ENCODE assay signal across 8 cellular contexts in the genomic region with DNA sequence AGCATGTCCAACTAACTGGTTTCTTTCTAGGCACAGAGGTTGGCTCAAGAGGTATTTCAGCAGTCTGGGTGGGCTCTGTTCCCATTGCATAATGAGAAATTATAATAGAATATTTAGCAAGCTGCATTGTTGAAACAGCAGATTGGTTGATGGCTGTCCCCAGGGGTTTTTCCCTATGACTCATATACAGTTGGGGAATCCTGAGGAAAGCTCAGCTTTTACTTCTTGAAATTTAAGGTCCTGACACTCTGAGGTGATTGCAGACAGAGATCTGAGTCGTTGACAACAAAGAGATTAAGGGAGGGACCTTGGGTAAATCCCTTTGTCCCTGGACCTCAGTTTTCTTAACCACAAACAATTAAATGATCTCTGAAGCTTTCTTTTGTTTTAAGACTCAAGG. TPM values are rescaled to one million over a fixed set of nuclear protein-coding genes. Genes with fewer than 3 reads are reported as not detected.
DNase-seq lines count a peak whose midpoint lies in the region; ATAC-seq and TF ChIP-seq lines count a peak whose summit lies in the region.
"Had no signal": no experiment of that assay in that cellular context is flagged by ENCODE, and none has a peak within 500 bp of the region (broad histone marks: within the 10 kb centered on the region; RNA-seq: fewer than 3 reads in every experiment).

No MANE protein-coding gene starts in this region.

- H4K8ac ChIP-seq in IMR-90 (ENCODE audit: low read depth in 2 of 2, low read length in 2 of 2): no peak overlapping the region

- intact Hi-C loops in IMR-90 (cut with micrococcal nuclease): loop anchor here (1.0 kb wide), 1 partner anchor 14 kb away; no protein-coding TSS in a partner anchor

- peak; percentile 35; the same call in 1 of the 2 replicates for ATAC-seq in IMR-90 (ENCODE audit: low read depth)
- ATAC-seq in naive thymus-derived CD8-positive, alpha-beta T cell: peak; percentile 42 to 66
- ATAC-seq in stimulated activated effector memory CD8-positive, alpha-beta T cell treated with anti-CD3 and anti-CD28 coated beads, Interleukin-12 subunit alpha, Interleukin-12 subunit beta, amount 100 ng/mL, for 72 hours: no peak

- no peak overlapping the region for H2BK20ac ChIP-seq in IMR-90 (ENCODE audit: low read depth, low read length)

- peak overlapping the region in 2 of 10 donors; percentile 11 to 12 for H3K27ac Mint-ChIP-seq in naive thymus-derived CD8-positive, alpha-beta T cell
- H3K27ac Mint-ChIP-seq in stimulated activated effector memory CD8-positive, alpha-beta T cell treated with anti-CD3 and anti-CD28 coated beads, Interleukin-12 subunit alpha, Interleukin-12 subunit beta, amount 100 ng/mL, for 72 hours: no peak overlapping the region

- peaks cover 9 to 23% (median 18%) of the 10 kb centered on the region in 4 donors for H3K4me1 Mint-ChIP-seq in naive thymus-derived CD8-positive, alpha-beta T cell
- H3K4me1 Mint-ChIP-seq in stimulated activated effector memory CD8-positive, alpha-beta T cell treated with anti-CD3 and anti-CD28 coated beads, Interleukin-12 subunit alpha, Interleukin-12 subunit beta, amount 100 ng/mL, for 72 hours: peaks cover 17% of the 10 kb centered on the region

- no peak overlapping the region for H3K4me2 ChIP-seq in IMR-90 (ENCODE audit: low read depth, low read length)

- no peak overlapping the region for H4K91ac ChIP-seq in IMR-90 (ENCODE audit: insufficient read depth, low read depth, low read length)

- H2BK5ac ChIP-seq in IMR-90 (ENCODE audit: low read depth, low read length, poor library complexity, severe bottlenecking): no peak overlapping the region

- CTCF ChIA-PET in IMR-90 (lab: Yijun Ruan, JAX): interaction anchor here (0.8 to 1.4 kb wide), 2 partner anchors 22 to 61 kb away, joined by 3 read pairs; no protein-coding TSS in a partner anchor

- dilution Hi-C loops in IMR-90 (cut with HindIII; ENCODE audit: low sequenced_read_pairs, unreplicated experiment): no loop called here

- H3K9me3 Mint-ChIP-seq in naive thymus-derived CD8-positive, alpha-beta T cell: peaks cover 0 to 6% (median 0%) of the 10 kb centered on the region in 9 donors
- H3K9me3 Mint-ChIP-seq in stimulated activated effector memory CD8-positive, alpha-beta T cell treated with anti-CD3 and anti-CD28 coated beads, Interleukin-12 subunit alpha, Interleukin-12 subunit beta, amount 100 ng/mL, for 72 hours: no peaks in the 10 kb centered on the region

- no peak overlapping the region for H4K5ac ChIP-seq in IMR-90 (ENCODE audit: low read depth, low read length)

- H3K27me3 ChIP-seq in IMR-90 (ENCODE audit: control insufficient read depth, insufficient read depth, low read length): peaks cover 12% of the 10 kb centered on the region
- H3K27me3 ChIP-seq: MG63 had no signal

- no peak for TF ChIP-seq RAD21 in IMR-90 (IDR thresholded peaks at IDR 0.05; ENCODE audit: low read length)

- H3K36me3 Mint-ChIP-seq in naive thymus-derived CD8-positive, alpha-beta T cell: peaks cover 0 to 4% (median 2%) of the 10 kb centered on the region in 3 donors
- no peaks in the 10 kb centered on the region for H3K36me3 Mint-ChIP-seq in stimulated activated effector memory CD8-positive, alpha-beta T cell treated with anti-CD3 and anti-CD28 coated beads, Interleukin-12 subunit alpha, Interleukin-12 subunit beta, amount 100 ng/mL, for 72 hours

- peaks cover 0 to 1% (median 0%) of the 10 kb centered on the region in 5 donors for H3K27me3 Mint-ChIP-seq in naive thymus-derived CD8-positive, alpha-beta T cell

- H2BK15ac ChIP-seq in IMR-90 (ENCODE audit: low read depth, low read length): no peak overlapping the region

- H2AK5ac ChIP-seq in IMR-90 (ENCODE audit: low read depth, low read length): no peak overlapping the region

- H3K4ac ChIP-seq in IMR-90 (ENCODE audit: low read depth, low read length): no peak overlapping the region

- no peak for TF ChIP-seq POLR2A in IMR-90 (IDR thresholded peaks at IDR 0.05; ENCODE audit: low read depth, low read length)

- no peak overlapping the region for H3K9ac ChIP-seq in IMR-90 (ENCODE audit: low read depth, low read length)

- no peaks in the 10 kb centered on the region for H3K4me1 ChIP-seq in IMR-90 (ENCODE audit: control insufficient read depth, insufficient read depth, low read length)

- DNase-seq in GM03348 (ENCODE audit: low spot score): peak; percentile 49
- DNase-seq in IMR-90: peak; percentile 17
- DNase-seq in astrocyte of the spinal cord (ENCODE audit: low read depth, low spot score): peak; percentile 13
- DNase-seq in naive thymus-derived CD8-positive, alpha-beta T cell: no peak
- no peak for DNase-seq in stimulated activated CD4-positive, alpha-beta T cell treated with anti-CD3 and anti-CD28 coated beads, Interleukin-15, amount 100 ng/mL, for 24 hours
- no peak for DNase-seq in stimulated activated effector memory CD8-positive, alpha-beta T cell treated with anti-CD3 and anti-CD28 coated beads, Interleukin-12 subunit alpha, Interleukin-12 subunit beta, amount 100 ng/mL, for 72 hours (ENCODE audit: low spot score in 2 of 2)
- no peak for DNase-seq in GM13977 (ENCODE audit: low spot score)
- DNase-seq: MG63 had no signal

- peak overlapping the region in 1 of 10 donors; percentile 1 for H3K4me3 Mint-ChIP-seq in naive thymus-derived CD8-positive, alpha-beta T cell
- H3K4me3 Mint-ChIP-seq in stimulated activated effector memory CD8-positive, alpha-beta T cell treated with anti-CD3 and anti-CD28 coated beads, Interleukin-12 subunit alpha, Interleukin-12 subunit beta, amount 100 ng/mL, for 72 hours: no peak overlapping the region

- no peaks in the 10 kb centered on the region for H3K9me1 ChIP-seq in IMR-90 (ENCODE audit: insufficient read depth, low read length)

- in situ Hi-C loops in IMR-90 (cut with MboI; ENCODE audit: low sequenced_read_pairs) (no loop called here), astrocyte of the spinal cord (cut with HindIII; ENCODE audit: low sequenced_read_pairs) (no loop called here), GM13977 (cut with MboI; ENCODE audit: low pct_unique_long_range_greater_than_20kb, low sequenced_read_pairs, unreplicated experiment) (no loop called here)

- H3K27ac ChIP-seq in IMR-90 (ENCODE audit: insufficient read depth, low read length): no peak overlapping the region

- H3K18ac ChIP-seq in IMR-90 (ENCODE audit: low read depth, low read length): no peak overlapping the region

- H3K23ac ChIP-seq in IMR-90 (ENCODE audit: low read depth, low read length): no peak overlapping the region

- BruUV-seq in IMR-90 (replicated peaks; lab: Mats Ljungman, UMichigan): no TSS peak

- no peak overlapping the region for H3K4me3 ChIP-seq in IMR-90 (ENCODE audit: insufficient read depth, low read depth, low read length)
- H3K4me3 ChIP-seq in astrocyte of the spinal cord (ENCODE audit: low read depth, low read length): no peak overlapping the region
- H3K4me3 ChIP-seq: MG63 had no signal

- no peak for TF ChIP-seq CTCF in IMR-90 (conservative IDR thresholded peaks at IDR 0.05; ENCODE audit: low read depth, low read length)
- no peak for TF ChIP-seq CTCF in astrocyte of the spinal cord (IDR thresholded peaks at IDR 0.05; ENCODE audit: low read depth, low read length)
- TF ChIP-seq CTCF in GM13977 (IDR thresholded peaks at IDR 0.05; ENCODE audit: extremely low read depth, insufficient read depth, missing control alignments): no peak

- no peaks in the 10 kb centered on the region for H4K20me1 ChIP-seq in IMR-90 (ENCODE audit: insufficient read depth, low read length)

- H3K14ac ChIP-seq in IMR-90 (replicated peaks; ENCODE audit: low read depth, low read length): no peak overlapping the region

- no peak overlapping the region for H2AK9ac ChIP-seq in IMR-90 (replicated peaks; ENCODE audit: low read depth, low read length, poor library complexity)

- POLR2A ChIA-PET in IMR-90 (lab: Charles Lee; ENCODE audit: unreplicated experiment): no interaction called here
- POLR2A ChIA-PET in naive thymus-derived CD8-positive, alpha-beta T cell (lab: Charles Lee): interaction anchor here (1.2 kb wide), 1 partner anchor 40 kb away, joined by 4 read pairs; no protein-coding TSS in a partner anchor

- H3K36me3 ChIP-seq in IMR-90 (ENCODE audit: control insufficient read depth, insufficient read depth, low read length): no peaks in the 10 kb centered on the region
- H3K36me3 ChIP-seq: MG63 had no signal

- H3K56ac ChIP-seq in IMR-90 (ENCODE audit: extremely low read depth, insufficient read depth, low read length): no peak overlapping the region

- WGBS in IMR-90 (ENCODE audit: extremely low coverage in 2 of 2, insufficient read length in 1 of 2), 2 experiments: no CpG with 5 or more reads among the region's 1 CpG

- no peaks in the 10 kb centered on the region for H3K79me1 ChIP-seq in IMR-90 (ENCODE audit: low read depth in 1 of 2, low read length in 2 of 2)

- H2BK120ac ChIP-seq in IMR-90 (ENCODE audit: low read depth, low read length): no peak overlapping the region

- H2AFZ ChIP-seq in IMR-90 (replicated peaks; ENCODE audit: low read length, poor library complexity): no peak overlapping the region

- no peaks in the 10 kb centered on the region for H3K9me3 ChIP-seq in IMR-90 (ENCODE audit: control insufficient read depth, insufficient read depth, low read length)
- H3K9me3 ChIP-seq: MG63 had no signal

TF ChIP-seq in IMR-90, 13 proteins besides CTCF, POLR2A, EP300 and RAD21:
- TF ChIP-seq FOS (IDR thresholded peaks at IDR 0.05; ENCODE audit: low read depth, low read length) (0 out of 2 replicates have a peak, but pooled peaks have one; percentile 25), CHD1 (IDR thresholded peaks at IDR 0.05; ENCODE audit: low read depth, low read length) (no peak)

RNA-seq across cellular contexts. Expression of gene TNFSF8, which starts 38.3 kb away (rescaled TPM):
- total RNA-seq in IMR-90 (2012; rRNA removed): not detected in 2 replicates
- polyA plus RNA-seq in IMR-90 (2012; rRNA removed): not detected in 2 replicates
- not detected in 2 replicates for polyA plus RNA-seq in IMR-90 (2012; cell fraction: cytosol; rRNA removed)
- not detected in 2 replicates for polyA plus RNA-seq in IMR-90 (2012; cell fraction: nucleus; rRNA removed; ENCODE audit: low replicate concordance)
- total RNA-seq in naive thymus-derived CD8-positive, alpha-beta T cell: 10 to 100 TPM; 15.9 to 21.3 TPM
- polyA plus RNA-seq in naive thymus-derived CD8-positive, alpha-beta T cell: 10 to 100 TPM; 38.4 to 81.3 (median 69.8) TPM

Comparison
In these comparisons a context has a peak if more than half of its experiments do, and no peak if none do; other contexts are left out.
1. DNase-seq: peak in GM03348 (single experiment), IMR-90 (single experiment) and astrocyte of the spinal cord (single experiment); none in naive thymus-derived CD8-positive, alpha-beta T cell (0 of 10), stimulated activated CD4-positive, alpha-beta T cell treated with anti-CD3 and anti-CD28 coated beads, Interleukin-15, amount 100 ng/mL, for 24 hours (single experiment), stimulated activated effector memory CD8-positive, alpha-beta T cell treated with anti-CD3 and anti-CD28 coated beads, Interleukin-12 subunit alpha, Interleukin-12 subunit beta, amount 100 ng/mL, for 72 hours (0 of 2) and GM13977 (single experiment).
2. RNA of gene TNFSF8, which starts 38.3 kb away (total RNA-seq): 15.9 to 21.3 TPM in naive thymus-derived CD8-positive, alpha-beta T cell; not detected in IMR-90; every median in the first group is over 10 times any median in the second.